Comparison of ENCODE assay signal across 10 cellular contexts in the genomic region with DNA sequence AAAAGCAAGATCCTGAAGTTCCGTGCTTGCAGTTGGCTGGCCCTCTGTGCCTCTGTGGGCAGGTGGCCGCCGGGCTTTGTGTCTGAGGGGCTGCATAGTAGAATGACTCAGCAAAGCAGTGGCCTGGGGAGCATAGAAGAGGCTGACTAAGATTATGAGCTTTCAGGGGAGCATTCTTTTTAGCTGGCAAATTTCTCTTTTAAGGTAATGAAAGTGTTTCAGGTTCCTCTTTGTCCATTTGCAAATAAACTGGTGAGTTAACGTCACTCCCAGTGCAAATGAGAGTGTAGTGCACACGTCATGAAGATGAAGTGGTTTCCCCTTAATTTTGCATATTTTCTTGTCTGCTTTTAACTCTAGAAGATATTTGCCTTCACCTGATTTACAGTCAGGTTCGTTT.
A peak's percentile ranks its signal among the peaks of the same experiment; 100 is the strongest.
DNase-seq lines count a peak whose midpoint lies in the region; ATAC-seq, FAIRE-seq and TF ChIP-seq lines count a peak whose summit lies in the region.
"Had no signal": no experiment of that assay in that cellular context is flagged by ENCODE, and none has a peak within 500 bp of the region (broad histone marks: within the 10 kb centered on the region; RNA-seq: fewer than 3 reads in every experiment).

No MANE protein-coding gene starts in this region.

- 77 to 78% methylated on average over 6 of the region's 6 CpGs for WGBS in testis, 2 donors
- WGBS in ovary, 3 donors: 70 to 81% (median 74%) methylated on average over 6 of the region's 6 CpGs

- H3K9me3 ChIP-seq in mucosa of descending colon (no peaks in the 10 kb centered on the region), testis (no peaks in the 10 kb centered on the region), ovary (no peaks in the 10 kb centered on the region)

- no peak for TF ChIP-seq POLR2A in testis (IDR thresholded peaks at IDR 0.05)
- TF ChIP-seq POLR2A in ovary (IDR thresholded peaks at IDR 0.05): no peak

- no peak for TF ChIP-seq CTCF in mucosa of descending colon (IDR thresholded peaks at IDR 0.05)
- TF ChIP-seq CTCF in testis (IDR thresholded peaks at IDR 0.05): no peak
- TF ChIP-seq CTCF in ovary (IDR thresholded peaks at IDR 0.05): no peak

- H3K27me3 ChIP-seq in testis (no peaks in the 10 kb centered on the region), ovary (no peaks in the 10 kb centered on the region)

- no peak for TF ChIP-seq EP300 in ovary (IDR thresholded peaks at IDR 0.05)

- peak; percentile 87 for ATAC-seq in GM19025 (IDR thresholded peaks at IDR 0.05; ENCODE audit: low read depth, unreplicated experiment)
- ATAC-seq in HG02798 (IDR thresholded peaks at IDR 0.05; ENCODE audit: poor library complexity, unreplicated experiment): peak; percentile 90
- ATAC-seq in mucosa of descending colon: peak; percentile 29

- FAIRE-seq in RCC 7860 (lab: Jason Lieb, UNC): no peak
- FAIRE-seq: keratinocyte had no signal

- DNase-seq in NAMALWA (ENCODE audit: low spot score): peak; percentile 76
- DNase-seq in mucosa of descending colon: no peak
- DNase-seq in HK-2 (ENCODE audit: unreplicated experiment): no peak
- no peak for DNase-seq in RCC 7860 (ENCODE audit: low spot score)
- no peak for DNase-seq in testis
- DNase-seq in ovary: no peak

- H3K27ac ChIP-seq in testis (no peak overlapping the region), ovary (no peak overlapping the region)
- H3K27ac ChIP-seq: SK-N-MC had no signal

- H3K36me3 ChIP-seq in mucosa of descending colon (ENCODE audit: low read depth): no peaks in the 10 kb centered on the region
- H3K36me3 ChIP-seq in testis (ENCODE audit: low read depth, missing control alignments): no peaks in the 10 kb centered on the region
- no peaks in the 10 kb centered on the region for H3K36me3 ChIP-seq in ovary

- intact Hi-C loops in mucosa of descending colon (cut with DNase I, micrococcal nuclease) (no loop called here), testis (cut with DNase I; ENCODE audit: low total_unique reads) (no loop called here), ovary (cut with DNase I) (no loop called here)

- H3K4me3 ChIP-seq in mucosa of descending colon: no peak overlapping the region
- no peak overlapping the region for H3K4me3 ChIP-seq in testis
- H3K4me3 ChIP-seq in ovary: no peak overlapping the region
- H3K4me3 ChIP-seq: SK-N-MC had no signal

- H3K4me1 ChIP-seq in mucosa of descending colon (ENCODE audit: low read depth) (no peaks in the 10 kb centered on the region), testis (no peaks in the 10 kb centered on the region), ovary (ENCODE audit: insufficient read depth) (no peaks in the 10 kb centered on the region)

Comparison
In these comparisons a context has a peak if more than half of its experiments do, and no peak if none do; other contexts are left out.
1. ATAC-seq: peak in every context shown above with its lines; median percentile 90 in HG02798; 87 in GM19025; 29 in mucosa of descending colon.